Comparison of ENCODE assay signal across 8 cellular contexts in genomic region chr11:122108192-122108799, GRCh38. TPM values are rescaled to one million over a fixed set of nuclear protein-coding genes. Genes with fewer than 3 reads are reported as not detected.
A peak's percentile ranks its signal among the peaks of the same experiment; 100 is the strongest.
DNase-seq lines count a peak whose midpoint lies in the region; ATAC-seq and TF ChIP-seq lines count a peak whose summit lies in the region.

No MANE protein-coding gene starts in this region.

- H3K9me3 Mint-ChIP-seq in endodermal cell (no peaks in the 10 kb centered on the region), neural progenitor cell (no peaks in the 10 kb centered on the region)
- H3K9me3 Mint-ChIP-seq in T-helper 2 cell treated with Interferon-gamma antibody and Interleukin-4, amounts not matched to agents 5 μg/mL and 100 μg/mL, for 36 hours: no peaks in the 10 kb centered on the region

- H3K4me3 ChIP-seq in heart left ventricle (no peak overlapping the region), endodermal cell (ENCODE audit: low read length) (no peak overlapping the region), neural progenitor cell (no peak overlapping the region)

- TF ChIP-seq POLR2A in heart left ventricle (IDR thresholded peaks at IDR 0.05): no peak

- peak; percentile 29 to 59 (median 46) for TF ChIP-seq CTCF in heart left ventricle (IDR thresholded peaks at IDR 0.05)
- peak; percentile 93 for TF ChIP-seq CTCF in endodermal cell (conservative IDR thresholded peaks at IDR 0.05)
- peak; percentile 88 for TF ChIP-seq CTCF in neural progenitor cell (IDR thresholded peaks at IDR 0.05)

- H3K4me1 Mint-ChIP-seq in endodermal cell: peaks cover 5% of the 10 kb centered on the region
- peaks cover 29% of the 10 kb centered on the region for H3K4me1 Mint-ChIP-seq in neural progenitor cell
- H3K4me1 Mint-ChIP-seq in T-helper 2 cell treated with Interferon-gamma antibody and Interleukin-4, amounts not matched to agents 5 μg/mL and 100 μg/mL, for 36 hours (ENCODE audit: low read depth): no peaks in the 10 kb centered on the region

- H3K27ac ChIP-seq in heart left ventricle: peak overlapping the region in 10 of 12 donors; percentile 46 to 85 (median 63)
- no peak overlapping the region for H3K27ac ChIP-seq in endodermal cell (ENCODE audit: low read depth, low read length)
- no peak overlapping the region for H3K27ac ChIP-seq in neural progenitor cell

- no peak for ATAC-seq in heart left ventricle
- ATAC-seq in GM21367 (IDR thresholded peaks at IDR 0.05; ENCODE audit: unreplicated experiment): no peak

- WGBS in heart left ventricle, 4 donors: 27 to 39% (median 32%) methylated on average over 3 of the region's 3 CpGs
- 72 to 83% methylated on average over 2 of the region's 3 CpGs for WGBS in endodermal cell (ENCODE audit: insufficient coverage in 1 of 2, insufficient read length in 1 of 2), 2 experiments

- H3K27me3 Mint-ChIP-seq in endodermal cell (ENCODE audit: insufficient read depth) (peaks cover 5% of the 10 kb centered on the region), neural progenitor cell (ENCODE audit: insufficient read depth, low read depth) (no peaks in the 10 kb centered on the region)
- no peaks in the 10 kb centered on the region for H3K27me3 Mint-ChIP-seq in T-helper 2 cell treated with Interferon-gamma antibody and Interleukin-4, amounts not matched to agents 5 μg/mL and 100 μg/mL, for 36 hours (ENCODE audit: low read depth)

- H4K20me1 ChIP-seq in neural progenitor cell (ENCODE audit: low read depth): no peaks in the 10 kb centered on the region

- H3K4me3 Mint-ChIP-seq in endodermal cell (no peak overlapping the region), neural progenitor cell (no peak overlapping the region)
- no peak overlapping the region for H3K4me3 Mint-ChIP-seq in T-helper 2 cell treated with Interferon-gamma antibody and Interleukin-4, amounts not matched to agents 5 μg/mL and 100 μg/mL, for 36 hours

- no peaks in the 10 kb centered on the region for H3K79me2 ChIP-seq in neural progenitor cell (ENCODE audit: low read depth)

- H3K9ac ChIP-seq in endodermal cell (ENCODE audit: extremely low read depth, low read length, poor library complexity, severe bottlenecking) (no peak overlapping the region), neural progenitor cell (no peak overlapping the region)

- H3K4me2 ChIP-seq in neural progenitor cell: no peak overlapping the region

- H3K27ac Mint-ChIP-seq in endodermal cell: no peak overlapping the region
- no peak overlapping the region for H3K27ac Mint-ChIP-seq in neural progenitor cell
- no peak overlapping the region for H3K27ac Mint-ChIP-seq in T-helper 2 cell treated with Interferon-gamma antibody and Interleukin-4, amounts not matched to agents 5 μg/mL and 100 μg/mL, for 36 hours

- H3K36me3 ChIP-seq in heart left ventricle (no peaks in the 10 kb centered on the region), endodermal cell (ENCODE audit: control insufficient read depth, insufficient read depth, low read length) (no peaks in the 10 kb centered on the region), neural progenitor cell (no peaks in the 10 kb centered on the region)

- no peaks in the 10 kb centered on the region for H3K9me3 ChIP-seq in heart left ventricle
- H3K9me3 ChIP-seq in endodermal cell (ENCODE audit: control insufficient read depth, low read length): no peaks in the 10 kb centered on the region
- H3K9me3 ChIP-seq in neural progenitor cell (ENCODE audit: low read depth): no peaks in the 10 kb centered on the region

- no peaks in the 10 kb centered on the region for H3F3A ChIP-seq in neural progenitor cell (ENCODE audit: low read depth)

- no peaks in the 10 kb centered on the region for H3K36me3 Mint-ChIP-seq in endodermal cell (ENCODE audit: low read depth)
- H3K36me3 Mint-ChIP-seq in neural progenitor cell: peaks cover 3% of the 10 kb centered on the region
- H3K36me3 Mint-ChIP-seq in T-helper 2 cell treated with Interferon-gamma antibody and Interleukin-4, amounts not matched to agents 5 μg/mL and 100 μg/mL, for 36 hours (ENCODE audit: low read depth): no peaks in the 10 kb centered on the region

- H3K27me3 ChIP-seq in heart left ventricle: no peaks in the 10 kb centered on the region
- peaks cover 20% of the 10 kb centered on the region for H3K27me3 ChIP-seq in endodermal cell (ENCODE audit: control insufficient read depth, insufficient read depth, low read length, poor library complexity, severe bottlenecking)
- no peaks in the 10 kb centered on the region for H3K27me3 ChIP-seq in neural progenitor cell

- intact Hi-C loops in heart left ventricle (cut with DNase I) (loop anchor here in 9 of 10 donors (5.0 to 10.0 kb wide), 7 partner anchors 83 to 397 kb away; no protein-coding TSS in a partner anchor), cardiac septum (cut with DNase I) (loop anchor here (5.0 to 10.0 kb wide), 3 partner anchors 79 to 397 kb away; no protein-coding TSS in a partner anchor)

- DNase-seq in heart left ventricle (no peak), cardiac septum (ENCODE audit: low spot score) (no peak), NCI-H69 (lab: John Stamatoyannopoulos, UW) (peak; percentile 58), endodermal cell (peak; percentile 84), neural progenitor cell (ENCODE audit: low spot score) (peak; percentile 71), D341Med (ENCODE audit: low spot score) (no peak)
- DNase-seq in T-helper 2 cell treated with Interferon-gamma antibody and Interleukin-4, amounts not matched to agents 5 μg/mL and 100 μg/mL, for 36 hours (ENCODE audit: low spot score): no peak

- no peak overlapping the region for H2AFZ ChIP-seq in neural progenitor cell (replicated peaks)

- peaks cover 0 to 33% (median 10%) of the 10 kb centered on the region in 12 donors for H3K4me1 ChIP-seq in heart left ventricle
- H3K4me1 ChIP-seq in endodermal cell (ENCODE audit: control insufficient read depth, insufficient read depth, low read length): no peaks in the 10 kb centered on the region
- peaks cover 19% of the 10 kb centered on the region for H3K4me1 ChIP-seq in neural progenitor cell

RNA-seq across cellular contexts. Expression of gene BLID, which starts 7.7 kb away (rescaled TPM):
- total RNA-seq in heart left ventricle: not detected
- not detected for polyA plus RNA-seq in heart left ventricle
- total RNA-seq in cardiac septum: 0.57 TPM
- not detected for total RNA-seq in endodermal cell
- not detected for polyA plus RNA-seq in endodermal cell (2013, experiment 1 of 2)
- not detected for polyA plus RNA-seq in endodermal cell (2013, experiment 2 of 2)
- total RNA-seq in neural progenitor cell (ENCODE audit: low replicate concordance): not detected in 2 replicates

Comparison
In these comparisons a context has a peak if more than half of its experiments do, and no peak if none do; other contexts are left out.
1. DNase-seq: peak in NCI-H69 (single experiment), endodermal cell (single experiment) and neural progenitor cell (single experiment); none in heart left ventricle (0 of 5), cardiac septum (single experiment), D341Med (single experiment) and T-helper 2 cell treated with Interferon-gamma antibody and Interleukin-4, amounts not matched to agents 5 μg/mL and 100 μg/mL, for 36 hours (single experiment).
2. H3K27ac ChIP-seq: peak in heart left ventricle (10 of 12); none in endodermal cell (single experiment) and neural progenitor cell (single experiment).
3. Peak in every context shown above with its lines, with median percentiles within 50 percentile points of each other: CTCF ChIP-seq.